1 cellular context compared by ENCODE assay signal in genomic region chr10:122267849-122268737, GRCh38.
TF ChIP-seq lines count a peak whose summit lies in the region.

No MANE protein-coding gene starts in this region.

TF ChIP-seq in HepG2, 621 proteins besides CTCF, POLR2A, EP300 and RAD21 (continued from another document and continues in another):
- no peak for TF ChIP-seq ZBTB37 (CRISPR knock-in tag; IDR thresholded peaks at IDR 0.05)
- TF ChIP-seq ZBTB21 (CRISPR knock-in tag; IDR thresholded peaks at IDR 0.05): no peak
- TF ChIP-seq PREB (CRISPR knock-in tag; IDR thresholded peaks at IDR 0.05): no peak
- 0 out of 2 replicates have a peak, but pooled peaks have one; percentile 26 for TF ChIP-seq BCL6 (CRISPR knock-in tag; IDR thresholded peaks at IDR 0.05)
- TF ChIP-seq DMAP1 (CRISPR knock-in tag; IDR thresholded peaks at IDR 0.05): peak; percentile 41; the same call in 1 of the 2 replicates
- no peak for TF ChIP-seq NFYB (CRISPR knock-in tag; IDR thresholded peaks at IDR 0.05)
- TF ChIP-seq ZNF326 (CRISPR knock-in tag; IDR thresholded peaks at IDR 0.05; ENCODE audit: borderline replicate concordance): no peak
- peak; percentile 51 for TF ChIP-seq SAP130 (CRISPR knock-in tag; IDR thresholded peaks at IDR 0.05; ENCODE audit: low read depth)
- no peak for TF ChIP-seq SMARCC2 (IDR thresholded peaks at IDR 0.05)
- no peak for TF ChIP-seq DRAP1 (CRISPR knock-in tag; IDR thresholded peaks at IDR 0.05)
- TF ChIP-seq MYNN (CRISPR knock-in tag; IDR thresholded peaks at IDR 0.05; ENCODE audit: low read depth): no peak
- TF ChIP-seq GATAD2A (CRISPR knock-in tag; IDR thresholded peaks at IDR 0.05): peak; percentile 44
- TF ChIP-seq ARID2 (CRISPR knock-in tag; IDR thresholded peaks at IDR 0.05; ENCODE audit: borderline replicate concordance): no peak
- TF ChIP-seq ARID3A (IDR thresholded peaks at IDR 0.05; ENCODE audit: low read depth, low read length): no peak
- no peak for TF ChIP-seq GPN1 (CRISPR knock-in tag; IDR thresholded peaks at IDR 0.05; ENCODE audit: borderline replicate concordance)
- no peak for TF ChIP-seq ZNF674 (CRISPR knock-in tag; IDR thresholded peaks at IDR 0.05; ENCODE audit: low read depth)
- no peak for TF ChIP-seq ZZZ3 (CRISPR knock-in tag; IDR thresholded peaks at IDR 0.05; ENCODE audit: borderline replicate concordance)
- TF ChIP-seq ZNF570 (CRISPR knock-in tag; IDR thresholded peaks at IDR 0.05; ENCODE audit: borderline replicate concordance): no peak
- TF ChIP-seq ZNF281 (CRISPR knock-in tag; IDR thresholded peaks at IDR 0.05; ENCODE audit: borderline replicate concordance): no peak
- no peak for TF ChIP-seq PTBP1 (IDR thresholded peaks at IDR 0.05; ENCODE audit: low read depth, low read length, poor library complexity, severe bottlenecking)
- TF ChIP-seq NCOA2 (CRISPR knock-in tag; IDR thresholded peaks at IDR 0.05): peak; percentile 33; the same call in 1 of the 2 replicates
- no peak for TF ChIP-seq ZNF768 (CRISPR knock-in tag; IDR thresholded peaks at IDR 0.05)
- no peak for TF ChIP-seq ZNF782 (CRISPR knock-in tag; IDR thresholded peaks at IDR 0.05; ENCODE audit: borderline replicate concordance)
- 0 out of 2 replicates have a peak, but pooled peaks have one; percentile 35 for TF ChIP-seq SALL2 (CRISPR knock-in tag; IDR thresholded peaks at IDR 0.05)
- peak; percentile 54; the same call in 1 of the 2 replicates for TF ChIP-seq PITX1 (CRISPR knock-in tag; IDR thresholded peaks at IDR 0.05)
- TF ChIP-seq ZNF572 (CRISPR knock-in tag; IDR thresholded peaks at IDR 0.05): no peak
- TF ChIP-seq HNRNPH1 (optimal IDR thresholded peaks at IDR 0.05; ENCODE audit: low read depth, low read length): no peak
- TF ChIP-seq SP2 (CRISPR knock-in tag; IDR thresholded peaks at IDR 0.05): no peak
- no peak for TF ChIP-seq MBD4 (IDR thresholded peaks at IDR 0.05; ENCODE audit: borderline replicate concordance, low read length)
- no peak for TF ChIP-seq SAFB2 (CRISPR knock-in tag; IDR thresholded peaks at IDR 0.05; ENCODE audit: borderline replicate concordance, low read depth)
- no peak for TF ChIP-seq MTF2 (CRISPR knock-in tag; IDR thresholded peaks at IDR 0.05; ENCODE audit: borderline replicate concordance)
- no peak for TF ChIP-seq TIGD3 (CRISPR knock-in tag; IDR thresholded peaks at IDR 0.05; ENCODE audit: borderline replicate concordance)
- no peak for TF ChIP-seq MIER3 (CRISPR knock-in tag; IDR thresholded peaks at IDR 0.05; ENCODE audit: borderline replicate concordance)
- TF ChIP-seq CREB3 (CRISPR knock-in tag; IDR thresholded peaks at IDR 0.05): no peak
- TF ChIP-seq CENPT (CRISPR knock-in tag; IDR thresholded peaks at IDR 0.05; ENCODE audit: low read depth): no peak
- TF ChIP-seq LRRFIP1 (CRISPR knock-in tag; conservative IDR thresholded peaks at IDR 0.05): no peak
- no peak for TF ChIP-seq TBX3 (IDR thresholded peaks at IDR 0.05; ENCODE audit: borderline replicate concordance)
- TF ChIP-seq ZNF33A (CRISPR knock-in tag; IDR thresholded peaks at IDR 0.05; ENCODE audit: borderline replicate concordance): no peak
- TF ChIP-seq SMAD3 (CRISPR knock-in tag; IDR thresholded peaks at IDR 0.05): 0 out of 2 replicates have a peak, but pooled peaks have one; percentile 43
- no peak for TF ChIP-seq MAF1 (CRISPR knock-in tag; IDR thresholded peaks at IDR 0.05; ENCODE audit: borderline replicate concordance)
- TF ChIP-seq SOX5 (CRISPR knock-in tag; IDR thresholded peaks at IDR 0.05; ENCODE audit: borderline replicate concordance): no peak
- TF ChIP-seq YY1 (IDR thresholded peaks at IDR 0.05; ENCODE audit: insufficient read depth, insufficient replicate concordance, low read depth, low read length): peak; percentile 17
- TF ChIP-seq TBP (CRISPR knock-in tag; IDR thresholded peaks at IDR 0.05): no peak
- no peak for TF ChIP-seq RXRB (CRISPR knock-in tag; IDR thresholded peaks at IDR 0.05; ENCODE audit: borderline replicate concordance)
- no peak for TF ChIP-seq ZNF746 (CRISPR knock-in tag; IDR thresholded peaks at IDR 0.05)
- TF ChIP-seq HOXA9 (CRISPR knock-in tag; IDR thresholded peaks at IDR 0.05; ENCODE audit: borderline replicate concordance): no peak
- no peak; the same call in 1 of the 2 replicates for TF ChIP-seq ZBTB33 (CRISPR knock-in tag; IDR thresholded peaks at IDR 0.05)
- TF ChIP-seq ZNF772 (CRISPR knock-in tag; IDR thresholded peaks at IDR 0.05): no peak
- TF ChIP-seq SRSF4 (IDR thresholded peaks at IDR 0.05; ENCODE audit: low read depth, low read length, poor library complexity, severe bottlenecking): no peak
- TF ChIP-seq ZBTB20 (CRISPR knock-in tag; IDR thresholded peaks at IDR 0.05; ENCODE audit: borderline replicate concordance, low read depth): no peak; the same call in 1 of the 2 replicates
- no peak for TF ChIP-seq ELF3 (CRISPR knock-in tag; IDR thresholded peaks at IDR 0.05)
- TF ChIP-seq THAP8 (CRISPR knock-in tag; IDR thresholded peaks at IDR 0.05; ENCODE audit: borderline replicate concordance): no peak
- peak; percentile 71 for TF ChIP-seq SALL1 (CRISPR knock-in tag; IDR thresholded peaks at IDR 0.05)
- TF ChIP-seq KDM4B (CRISPR knock-in tag; IDR thresholded peaks at IDR 0.05): no peak
